In genomic region chr4:4216668-4217067, GRCh38 we compare ENCODE assay signal across 1 cellular context.
TF ChIP-seq lines count a peak whose summit lies in the region.

No MANE protein-coding gene starts in this region.

TF ChIP-seq in WTC11, 78 proteins besides CTCF, POLR2A, EP300 and RAD21 (continued from another document):
- no peak for TF ChIP-seq ZSCAN18 (CRISPR knock-in tag; IDR thresholded peaks at IDR 0.05)
TF ChIP-seq in WTC11: peak in this region for 0.
